1 cellular context compared by ENCODE assay signal in genomic region chr17:21275579-21276339, GRCh38.
TF ChIP-seq lines count a peak whose summit lies in the region.

No MANE protein-coding gene starts in this region.

TF ChIP-seq in HepG2, 621 proteins besides CTCF, POLR2A, EP300 and RAD21 (continued from another document and continues in another):
- TF ChIP-seq ATF6 (CRISPR knock-in tag; conservative IDR thresholded peaks at IDR 0.05) = no peak
- TF ChIP-seq ZSCAN29 (CRISPR knock-in tag; conservative IDR thresholded peaks at IDR 0.05) = no peak
- no peak for TF ChIP-seq ATAD3A (CRISPR knock-in tag; IDR thresholded peaks at IDR 0.05)
- TF ChIP-seq YEATS2 (CRISPR knock-in tag; IDR thresholded peaks at IDR 0.05; ENCODE audit: borderline replicate concordance) = 0 out of 2 replicates have a peak, but pooled peaks have one; percentile 29
- TF ChIP-seq MED13 (CRISPR knock-in tag; IDR thresholded peaks at IDR 0.05) = 0 out of 2 replicates have a peak, but pooled peaks have one; percentile 24
- peak; percentile 58; the same call in 1 of the 2 replicates for TF ChIP-seq ZNF329 (CRISPR knock-in tag; IDR thresholded peaks at IDR 0.05; ENCODE audit: low read depth)
- peak; percentile 76; the same call in 1 of the 2 replicates for TF ChIP-seq BCL3 (CRISPR knock-in tag; IDR thresholded peaks at IDR 0.05)
- TF ChIP-seq HNF4A (CRISPR knock-in tag; IDR thresholded peaks at IDR 0.05) = peak; percentile 53; the same call in 1 of the 2 replicates
- no peak for TF ChIP-seq REST (IDR thresholded peaks at IDR 0.05; ENCODE audit: borderline replicate concordance in 1 of 2, low read depth in 1 of 2, low read length in 2 of 2)
- peak; percentile 73; the same call in 1 of the 2 replicates for TF ChIP-seq ZNF772 (CRISPR knock-in tag; IDR thresholded peaks at IDR 0.05)
- no peak for TF ChIP-seq NFRKB (IDR thresholded peaks at IDR 0.05)
- peak; percentile 89 for TF ChIP-seq HNRNPLL (IDR thresholded peaks at IDR 0.05; ENCODE audit: low read depth, low read length, poor library complexity, severe bottlenecking)
- TF ChIP-seq PHF20 (CRISPR knock-in tag; IDR thresholded peaks at IDR 0.05) = peak; percentile 30; the same call in 1 of the 2 replicates
- TF ChIP-seq HNRNPK (IDR thresholded peaks at IDR 0.05; ENCODE audit: low read depth, low read length, poor library complexity, severe bottlenecking) = peak; percentile 39
- TF ChIP-seq CREBL2 (CRISPR knock-in tag; IDR thresholded peaks at IDR 0.05; ENCODE audit: borderline replicate concordance) = no peak
- TF ChIP-seq THRA (CRISPR knock-in tag; IDR thresholded peaks at IDR 0.05; ENCODE audit: borderline replicate concordance) = peak; percentile 91; the same call in 1 of the 2 replicates
- no peak for TF ChIP-seq LCORL (IDR thresholded peaks at IDR 0.05)
- no peak for TF ChIP-seq LCORL (CRISPR knock-in tag; IDR thresholded peaks at IDR 0.05)
- peak; percentile 88 for TF ChIP-seq ZNF280B (CRISPR knock-in tag; IDR thresholded peaks at IDR 0.05; ENCODE audit: borderline replicate concordance)
- peak; percentile 86 for TF ChIP-seq ZNF776 (CRISPR knock-in tag; IDR thresholded peaks at IDR 0.05)
- peak; percentile 83; the same call in 1 of the 2 replicates for TF ChIP-seq ZNF839 (CRISPR knock-in tag; IDR thresholded peaks at IDR 0.05; ENCODE audit: borderline replicate concordance)
- no peak for TF ChIP-seq FOSL1 (CRISPR knock-in tag; IDR thresholded peaks at IDR 0.05; ENCODE audit: borderline replicate concordance)
- TF ChIP-seq DNMT1 (CRISPR knock-in tag; IDR thresholded peaks at IDR 0.05) = peak; percentile 82; the same call in 1 of the 2 replicates
- no peak for TF ChIP-seq MTF1 (CRISPR knock-in tag; IDR thresholded peaks at IDR 0.05)
- TF ChIP-seq ZSCAN21 (CRISPR knock-in tag; IDR thresholded peaks at IDR 0.05; ENCODE audit: borderline replicate concordance) = peak; percentile 69; the same call in 1 of the 2 replicates
- peak; percentile 82 for TF ChIP-seq ZNF781 (CRISPR knock-in tag; IDR thresholded peaks at IDR 0.05; ENCODE audit: borderline replicate concordance, not compliant biosample characterization)
- TF ChIP-seq ZNF317 (CRISPR knock-in tag; IDR thresholded peaks at IDR 0.05) = no peak
- TF ChIP-seq ZNF468 (CRISPR knock-in tag; IDR thresholded peaks at IDR 0.05) = peak; percentile 46; the same call in 1 of the 2 replicates
- TF ChIP-seq ZNF737 (CRISPR knock-in tag; IDR thresholded peaks at IDR 0.05; ENCODE audit: borderline replicate concordance) = peak; percentile 83; the same call in 1 of the 2 replicates
- 0 out of 2 replicates have a peak, but pooled peaks have one; percentile 22 for TF ChIP-seq GFI1 (CRISPR knock-in tag; IDR thresholded peaks at IDR 0.05; ENCODE audit: borderline replicate concordance)
- TF ChIP-seq MLXIP (CRISPR knock-in tag; IDR thresholded peaks at IDR 0.05; ENCODE audit: borderline replicate concordance) = 0 out of 2 replicates have a peak, but pooled peaks have one; percentile 37
- TF ChIP-seq RBM22 (optimal IDR thresholded peaks at IDR 0.05; ENCODE audit: low read length) = no peak
- peak; percentile 57; the same call in 1 of the 2 replicates for TF ChIP-seq ATF7-NPFF (CRISPR knock-in tag; IDR thresholded peaks at IDR 0.05; ENCODE audit: low read depth)
- 0 out of 2 replicates have a peak, but pooled peaks have one; percentile 30 for TF ChIP-seq ZNF770 (CRISPR knock-in tag; IDR thresholded peaks at IDR 0.05)
- 0 out of 2 replicates have a peak, but pooled peaks have one; percentile 55 for TF ChIP-seq MAFG (CRISPR knock-in tag; IDR thresholded peaks at IDR 0.05)
- peak; percentile 23; the same call in 1 of the 2 replicates for TF ChIP-seq REPIN1 (CRISPR knock-in tag; IDR thresholded peaks at IDR 0.05; ENCODE audit: borderline replicate concordance, low read depth)
- peak; percentile 67; the same call in 1 of the 2 replicates for TF ChIP-seq POLR2G (IDR thresholded peaks at IDR 0.05; ENCODE audit: low read depth, low read length)
- TF ChIP-seq ZNF703 (CRISPR knock-in tag; IDR thresholded peaks at IDR 0.05; ENCODE audit: borderline replicate concordance) = peak; percentile 47; the same call in 1 of the 2 replicates
- peak; percentile 86 for TF ChIP-seq RXRA (CRISPR knock-in tag; IDR thresholded peaks at IDR 0.05)
- TF ChIP-seq SOX13 (IDR thresholded peaks at IDR 0.05) = no peak
- TF ChIP-seq SOX13 (CRISPR knock-in tag; conservative IDR thresholded peaks at IDR 0.05 in 1 of 2, IDR thresholded peaks at IDR 0.05 in 1 of 2) = no peak; a peak in 1 of 4 replicates
- TF ChIP-seq ZBTB38 (CRISPR knock-in tag; IDR thresholded peaks at IDR 0.05) = peak; percentile 17; the same call in 1 of the 2 replicates
- TF ChIP-seq FOXK1 (CRISPR knock-in tag; IDR thresholded peaks at IDR 0.05; ENCODE audit: borderline replicate concordance, low read depth) = 0 out of 2 replicates have a peak, but pooled peaks have one; percentile 20
- peak; percentile 48; the same call in 1 of the 2 replicates for TF ChIP-seq ZMYM4 (CRISPR knock-in tag; IDR thresholded peaks at IDR 0.05)
- TF ChIP-seq ZNF546 (CRISPR knock-in tag; conservative IDR thresholded peaks at IDR 0.05) = peak; percentile 89
- TF ChIP-seq SALL2 (CRISPR knock-in tag; IDR thresholded peaks at IDR 0.05) = peak; percentile 28; the same call in 1 of the 2 replicates
- TF ChIP-seq GLI4 (CRISPR knock-in tag; IDR thresholded peaks at IDR 0.05; ENCODE audit: borderline replicate concordance) = peak; percentile 47; the same call in 1 of the 2 replicates
- TF ChIP-seq XBP1 (CRISPR knock-in tag; IDR thresholded peaks at IDR 0.05) = 0 out of 2 replicates have a peak, but pooled peaks have one; percentile 60
- no peak for TF ChIP-seq ZKSCAN1 (IDR thresholded peaks at IDR 0.05; ENCODE audit: low read length)
- peak; percentile 26; the same call in 1 of the 2 replicates for TF ChIP-seq KAT8 (CRISPR knock-in tag; IDR thresholded peaks at IDR 0.05)
- TF ChIP-seq MAX (IDR thresholded peaks at IDR 0.05) = peak; percentile 83
- TF ChIP-seq GABPB1 (CRISPR knock-in tag; IDR thresholded peaks at IDR 0.05) = peak; percentile 65; the same call in 1 of the 2 replicates
- 0 out of 2 replicates have a peak, but pooled peaks have one; percentile 24 for TF ChIP-seq POGZ (CRISPR knock-in tag; IDR thresholded peaks at IDR 0.05)
